7 cellular contexts compared by ENCODE assay signal in the genomic region with DNA sequence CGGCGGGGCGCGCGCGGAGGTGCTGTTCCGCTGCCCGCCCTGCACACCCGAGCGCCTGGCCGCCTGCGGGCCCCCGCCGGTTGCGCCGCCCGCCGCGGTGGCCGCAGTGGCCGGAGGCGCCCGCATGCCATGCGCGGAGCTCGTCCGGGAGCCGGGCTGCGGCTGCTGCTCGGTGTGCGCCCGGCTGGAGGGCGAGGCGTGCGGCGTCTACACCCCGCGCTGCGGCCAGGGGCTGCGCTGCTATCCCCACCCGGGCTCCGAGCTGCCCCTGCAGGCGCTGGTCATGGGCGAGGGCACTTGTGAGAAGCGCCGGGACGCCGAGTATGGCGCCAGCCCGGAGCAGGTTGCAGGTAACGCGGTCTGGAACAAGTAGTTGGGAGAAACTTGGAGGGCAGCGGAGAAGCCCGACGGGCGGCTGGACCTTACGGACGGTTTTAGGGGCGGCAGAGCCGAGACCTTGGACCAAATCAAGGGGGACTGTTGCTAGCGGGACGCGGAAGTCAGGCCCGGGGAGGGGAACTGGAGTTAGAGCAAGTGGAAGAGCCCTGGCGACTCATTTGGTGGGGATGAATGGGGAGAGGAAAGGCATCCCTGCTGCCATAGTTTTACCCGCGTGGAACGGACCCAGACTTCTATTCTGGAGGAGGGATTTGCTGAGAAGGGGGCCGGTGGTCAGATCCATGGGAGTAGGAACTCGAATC. TPM values are rescaled to one million over a fixed set of nuclear protein-coding genes. Genes with fewer than 3 reads are reported as not detected.
DNase-seq lines count a peak whose midpoint lies in the region; ATAC-seq lines count a peak whose summit lies in the region.

No MANE protein-coding gene starts in this region.

- DNase-seq in NCI-H510A treated with DMSO at 0.1 percent for 48 hours (lab: John Stamatoyannopoulos, UW), result peak; percentile 48
- peak in 1 of 9 donors; percentile 37 for DNase-seq in naive thymus-derived CD4-positive, alpha-beta T cell
- no peak for DNase-seq in NCI-H2196 (lab: John Stamatoyannopoulos, UW; ENCODE audit: unreplicated experiment)
- no peak for DNase-seq in GF-D8 (lab: John Stamatoyannopoulos, UW)
- no peak for DNase-seq in amniotic stem cell (lab: John Stamatoyannopoulos, UW)

- H3K36me3 ChIP-seq in ectodermal cell (ENCODE audit: control insufficient read depth, insufficient read depth, low read length), result peaks cover 3% of the 10 kb centered on the region
- no peaks in the 10 kb centered on the region for H3K36me3 ChIP-seq in naive thymus-derived CD4-positive, alpha-beta T cell (ENCODE audit: control insufficient read depth in 2 of 3, insufficient read depth in 3 of 3, low read length in 3 of 3)

- intact Hi-C loops in naive thymus-derived CD4-positive, alpha-beta T cell (cut with micrococcal nuclease), result loop anchor here in 1 of 2 donors (2.0 kb wide), 1 partner anchor 27 kb away; no protein-coding TSS in a partner anchor

- peak overlapping the region; percentile 86 for H3K4me3 ChIP-seq in ectodermal cell (ENCODE audit: insufficient read depth, low read depth, low read length)
- H3K4me3 ChIP-seq in naive thymus-derived CD4-positive, alpha-beta T cell (ENCODE audit: low read length), result no peak overlapping the region

- H3K27me3 Mint-ChIP-seq in naive thymus-derived CD4-positive, alpha-beta T cell, result peaks cover 62 to 71% (median 67%) of the 10 kb centered on the region in 5 donors

- POLR2A ChIA-PET in naive thymus-derived CD4-positive, alpha-beta T cell (lab: Charles Lee), result no interaction called here

- 0% methylated on average over 70 of the region's 70 CpGs for WGBS in ectodermal cell, 2 experiments

- ATAC-seq in GM21786 (IDR thresholded peaks at IDR 0.05; ENCODE audit: unreplicated experiment), result peak; percentile 14
- ATAC-seq in naive thymus-derived CD4-positive, alpha-beta T cell, result peak; percentile 7

- H3K4me1 Mint-ChIP-seq in naive thymus-derived CD4-positive, alpha-beta T cell, result peaks cover 15 to 41% (median 27%) of the 10 kb centered on the region in 7 donors

- H3K27ac ChIP-seq in ectodermal cell (ENCODE audit: insufficient read depth, low read depth, low read length, poor library complexity, severe bottlenecking), result no peak overlapping the region
- H3K27ac ChIP-seq in naive thymus-derived CD4-positive, alpha-beta T cell (ENCODE audit: low read depth, low read length), result no peak overlapping the region

- H3K9me3 Mint-ChIP-seq in naive thymus-derived CD4-positive, alpha-beta T cell, result peaks cover 0 to 3% (median 0%) of the 10 kb centered on the region in 11 donors

- no peaks in the 10 kb centered on the region for H3K9me3 ChIP-seq in ectodermal cell (ENCODE audit: control insufficient read depth, low read length)
- no peaks in the 10 kb centered on the region for H3K9me3 ChIP-seq in naive thymus-derived CD4-positive, alpha-beta T cell (ENCODE audit: control insufficient read depth in 2 of 3, low read length in 3 of 3)

- CTCF ChIA-PET in naive thymus-derived CD4-positive, alpha-beta T cell (lab: Charles Lee), result no interaction called here

- peaks cover 24% of the 10 kb centered on the region for H3K4me1 ChIP-seq in ectodermal cell (ENCODE audit: control insufficient read depth, insufficient read depth, low read length)
- H3K4me1 ChIP-seq in naive thymus-derived CD4-positive, alpha-beta T cell (ENCODE audit: control insufficient read depth in 2 of 2, insufficient read depth in 2 of 2, low read length in 2 of 2), result peaks cover 0 to 11% of the 10 kb centered on the region in 2 donors

- peak overlapping the region in 1 of 9 donors; percentile 62 for H3K27ac Mint-ChIP-seq in naive thymus-derived CD4-positive, alpha-beta T cell

- peaks cover 0 to 4% (median 0%) of the 10 kb centered on the region in 5 donors for H3K36me3 Mint-ChIP-seq in naive thymus-derived CD4-positive, alpha-beta T cell

- H3K4me3 Mint-ChIP-seq in naive thymus-derived CD4-positive, alpha-beta T cell, result peak overlapping the region; percentile 66 to 91 (median 78)

- no peaks in the 10 kb centered on the region for H3K27me3 ChIP-seq in ectodermal cell (ENCODE audit: control insufficient read depth, insufficient read depth, low read length, poor library complexity, severe bottlenecking)
- H3K27me3 ChIP-seq in naive thymus-derived CD4-positive, alpha-beta T cell (ENCODE audit: control insufficient read depth in 2 of 2, insufficient read depth in 2 of 2, low read length in 2 of 2), result no peaks in the 10 kb centered on the region

RNA-seq across cellular contexts. Expression of a gene that starts 0.5 kb away (rescaled TPM):
- polyA plus RNA-seq in ectodermal cell (2013, experiment 1 of 4), result 981 TPM
- polyA plus RNA-seq in ectodermal cell (2013, experiment 2 of 4), result 842 TPM
- polyA plus RNA-seq in ectodermal cell (2013, experiment 3 of 4), result 728 TPM
- polyA plus RNA-seq in ectodermal cell (2013, experiment 4 of 4), result 791 TPM
- total RNA-seq in naive thymus-derived CD4-positive, alpha-beta T cell, result 10 to 100 TPM in 1 of 5 experiments, not detected in 4; 58.9 TPM
- under 1 TPM in 1 of 2 donors, not detected in 1; 0.18 TPM for polyA plus RNA-seq in naive thymus-derived CD4-positive, alpha-beta T cell
